Comparison of ENCODE assay signal across 1 cellular context in genomic region chr19:11530432-11530831, GRCh38.
TF ChIP-seq lines count a peak whose summit lies in the region.

No MANE protein-coding gene starts in this region.

TF ChIP-seq in HepG2, 621 proteins besides CTCF, POLR2A, EP300 and RAD21 (continued from another document and continues in another):
- TF ChIP-seq USF2 (IDR thresholded peaks at IDR 0.05; ENCODE audit: low read depth, low read length) (peak; percentile 67), USF2 (CRISPR knock-in tag; IDR thresholded peaks at IDR 0.05; ENCODE audit: borderline replicate concordance) (peak; percentile 55; the same call in 1 of the 2 replicates), BORCS8-MEF2B (CRISPR knock-in tag; IDR thresholded peaks at IDR 0.05) (peak; percentile 52; the same call in 1 of the 2 replicates), HIVEP1 (CRISPR knock-in tag; IDR thresholded peaks at IDR 0.05) (no peak), ZFP82 (CRISPR knock-in tag; IDR thresholded peaks at IDR 0.05; ENCODE audit: borderline replicate concordance) (no peak), PAXIP1 (CRISPR knock-in tag; conservative IDR thresholded peaks at IDR 0.05) (no peak), GATA4 (IDR thresholded peaks at IDR 0.05; ENCODE audit: borderline replicate concordance, low read depth) (no peak), MLXIP (CRISPR knock-in tag; IDR thresholded peaks at IDR 0.05; ENCODE audit: borderline replicate concordance) (peak; percentile 83; the same call in 1 of the 2 replicates), RFXAP (CRISPR knock-in tag; IDR thresholded peaks at IDR 0.05; ENCODE audit: borderline replicate concordance) (peak; percentile 94), TARDBP (CRISPR knock-in tag; IDR thresholded peaks at IDR 0.05) (no peak), TEAD3 (CRISPR knock-in tag; optimal IDR thresholded peaks at IDR 0.05; ENCODE audit: borderline replicate concordance) (peak; percentile 37), PITX1 (CRISPR knock-in tag; IDR thresholded peaks at IDR 0.05) (peak; percentile 21; the same call in 1 of the 2 replicates), ZNF788 (CRISPR knock-in tag; IDR thresholded peaks at IDR 0.05; ENCODE audit: borderline replicate concordance) (peak; percentile 55; the same call in 1 of the 2 replicates), ZNF143 (CRISPR knock-in tag; IDR thresholded peaks at IDR 0.05) (0 out of 2 replicates have a peak, but pooled peaks have one; percentile 28), ZNF260 (CRISPR knock-in tag; IDR thresholded peaks at IDR 0.05; ENCODE audit: borderline replicate concordance, low read depth) (no peak), ATF7-NPFF (CRISPR knock-in tag; IDR thresholded peaks at IDR 0.05; ENCODE audit: low read depth) (peak; percentile 57; the same call in 1 of the 2 replicates), TCF7 (IDR thresholded peaks at IDR 0.05; ENCODE audit: low read depth) (no peak), CREM (IDR thresholded peaks at IDR 0.05) (no peak), CREM (CRISPR knock-in tag; IDR thresholded peaks at IDR 0.05) (no peak), ZNF550 (CRISPR knock-in tag; IDR thresholded peaks at IDR 0.05; ENCODE audit: borderline replicate concordance) (no peak), ARNTL (CRISPR knock-in tag; IDR thresholded peaks at IDR 0.05) (peak; percentile 95), ZNF543 (CRISPR knock-in tag; IDR thresholded peaks at IDR 0.05) (no peak), ZNF589 (CRISPR knock-in tag; conservative IDR thresholded peaks at IDR 0.05) (no peak), ZNF460 (CRISPR knock-in tag; IDR thresholded peaks at IDR 0.05; ENCODE audit: borderline replicate concordance) (no peak), JUN (CRISPR knock-in tag; IDR thresholded peaks at IDR 0.05) (no peak), GMEB2 (CRISPR knock-in tag; IDR thresholded peaks at IDR 0.05; ENCODE audit: low read depth) (no peak), ZNF512B (CRISPR knock-in tag; IDR thresholded peaks at IDR 0.05; ENCODE audit: borderline replicate concordance) (no peak), MEIS1 (CRISPR knock-in tag; IDR thresholded peaks at IDR 0.05; ENCODE audit: borderline replicate concordance) (no peak), KMT2B (CRISPR knock-in tag; IDR thresholded peaks at IDR 0.05) (peak; percentile 66; the same call in 1 of the 2 replicates), AFF4 (CRISPR knock-in tag; IDR thresholded peaks at IDR 0.05) (no peak), ZNF431 (CRISPR knock-in tag; IDR thresholded peaks at IDR 0.05; ENCODE audit: borderline replicate concordance, low read depth) (no peak), ZFP91 (CRISPR knock-in tag; IDR thresholded peaks at IDR 0.05; ENCODE audit: borderline replicate concordance) (0 out of 2 replicates have a peak, but pooled peaks have one; percentile 20), NFKB2 (CRISPR knock-in tag; IDR thresholded peaks at IDR 0.05; ENCODE audit: borderline replicate concordance) (peak; percentile 80; the same call in 1 of the 2 replicates), ZNF292 (CRISPR knock-in tag; IDR thresholded peaks at IDR 0.05; ENCODE audit: borderline replicate concordance, low read depth) (no peak), CENPT (CRISPR knock-in tag; IDR thresholded peaks at IDR 0.05; ENCODE audit: low read depth) (no peak), MXD3 (CRISPR knock-in tag; IDR thresholded peaks at IDR 0.05) (peak; percentile 94; the same call in 1 of the 2 replicates), ZNF362 (CRISPR knock-in tag; IDR thresholded peaks at IDR 0.05; ENCODE audit: borderline replicate concordance) (no peak), GATAD1 (CRISPR knock-in tag; IDR thresholded peaks at IDR 0.05) (peak; percentile 67; the same call in 1 of the 2 replicates), SMAD3 (CRISPR knock-in tag; IDR thresholded peaks at IDR 0.05) (peak; percentile 49; the same call in 1 of the 2 replicates), ELF3 (CRISPR knock-in tag; IDR thresholded peaks at IDR 0.05) (peak; percentile 59; the same call in 1 of the 2 replicates)
